Comparison of ENCODE assay signal across 8 cellular contexts in the genomic region with DNA sequence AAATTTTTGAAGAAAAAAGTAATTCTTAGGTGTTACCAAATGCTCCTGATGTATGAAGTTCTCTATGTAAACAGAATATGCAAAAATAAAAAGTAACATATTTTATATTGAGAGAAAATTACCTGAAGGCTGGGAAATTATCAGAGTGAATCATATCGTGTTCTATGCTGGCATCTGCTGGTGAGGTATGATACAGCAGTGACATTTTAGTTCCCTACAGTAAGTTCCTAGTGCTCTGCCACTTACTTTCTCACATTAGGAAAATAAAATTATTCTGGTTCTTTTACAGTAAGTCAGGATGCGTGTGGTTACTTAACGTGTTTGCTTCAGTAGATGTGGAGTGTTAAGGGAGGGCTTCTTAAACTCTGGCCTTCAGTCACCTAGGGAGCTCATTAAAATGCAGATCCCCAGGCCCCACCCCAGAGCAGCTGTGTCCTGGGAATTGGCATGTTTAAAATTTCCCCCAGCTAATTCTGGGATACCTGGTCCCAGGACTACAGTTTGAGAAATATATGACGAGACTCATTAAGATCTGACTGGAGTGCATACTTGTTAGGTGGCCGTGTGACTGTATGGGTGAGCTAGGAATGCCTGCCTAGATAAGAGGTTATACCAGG. TPM values are rescaled to one million over a fixed set of nuclear protein-coding genes. Genes with fewer than 3 reads are reported as not detected.
DNase-seq lines count a peak whose midpoint lies in the region; ATAC-seq and TF ChIP-seq lines count a peak whose summit lies in the region.

No MANE protein-coding gene starts in this region.

- H3K27ac ChIP-seq in RWPE2 (ENCODE audit: poor library complexity, severe bottlenecking), result no peak overlapping the region

- H3K36me3 Mint-ChIP-seq in activated T-helper 17 cell treated with anti-CD3 and anti-CD28 coated beads, Interleukin-2, amount 50 U/mL, for 72 hours (ENCODE audit: low read depth), result peaks cover 66% of the 10 kb centered on the region

- peaks cover 4% of the 10 kb centered on the region for H3K4me1 ChIP-seq in RWPE2 (ENCODE audit: insufficient read depth, poor library complexity, severe bottlenecking)

- H3K36me3 ChIP-seq in RWPE2 (ENCODE audit: low read depth), result peaks cover 67% of the 10 kb centered on the region

- no peak overlapping the region for H3K27ac Mint-ChIP-seq in activated T-helper 17 cell treated with anti-CD3 and anti-CD28 coated beads, Interleukin-2, amount 50 U/mL, for 72 hours

- peak; percentile 99 for TF ChIP-seq CTCF in RWPE2 (IDR thresholded peaks at IDR 0.05; ENCODE audit: poor library complexity, severe bottlenecking)

- no peak overlapping the region for H3K4me3 ChIP-seq in RWPE2 (ENCODE audit: severe bottlenecking)

- H3K27me3 ChIP-seq in RWPE2 (ENCODE audit: insufficient read depth, poor library complexity, severe bottlenecking), result no peaks in the 10 kb centered on the region

- H3K9me3 Mint-ChIP-seq in activated T-helper 17 cell treated with anti-CD3 and anti-CD28 coated beads, Interleukin-2, amount 50 U/mL, for 72 hours, result no peaks in the 10 kb centered on the region

- no peak overlapping the region for H3K4me3 Mint-ChIP-seq in activated T-helper 17 cell treated with anti-CD3 and anti-CD28 coated beads, Interleukin-2, amount 50 U/mL, for 72 hours

- H3K4me1 Mint-ChIP-seq in activated T-helper 17 cell treated with anti-CD3 and anti-CD28 coated beads, Interleukin-2, amount 50 U/mL, for 72 hours, result peaks cover 14% of the 10 kb centered on the region

- ATAC-seq in RWPE2 (ENCODE audit: low read depth) (no peak), GM18868 (IDR thresholded peaks at IDR 0.05; ENCODE audit: unreplicated experiment) (no peak)
- no peak for ATAC-seq in activated T-helper 17 cell treated with anti-CD3 and anti-CD28 coated beads, Interleukin-2, amount 50 U/mL, for 72 hours (replicated peaks)

- no peaks in the 10 kb centered on the region for H3K27me3 Mint-ChIP-seq in activated T-helper 17 cell treated with anti-CD3 and anti-CD28 coated beads, Interleukin-2, amount 50 U/mL, for 72 hours

- DNase-seq in SKM-1 treated with dmso at 0.1 percent for 144 hours (lab: John Stamatoyannopoulos, UW; ENCODE audit: unreplicated experiment) (peak; percentile 16), SKM-1 (lab: John Stamatoyannopoulos, UW; ENCODE audit: unreplicated experiment) (no peak), HPDE6-E6E7 (ENCODE audit: extremely low spot score) (peak; percentile 82), RWPE2 (ENCODE audit: low spot score) (no peak), fibroblast of peridontal ligament (ENCODE audit: extremely low read depth) (peak; percentile 61), superior temporal gyrus (ENCODE audit: extremely low spot score) (peak; percentile 81)

- no peaks in the 10 kb centered on the region for H3K9me3 ChIP-seq in RWPE2 (ENCODE audit: severe bottlenecking)

RNA-seq across cellular contexts. Expression of gene ACTR5, which starts 3.2 kb away (rescaled TPM):
- total RNA-seq in activated T-helper 17 cell treated with anti-CD3 and anti-CD28 coated beads, Interleukin-2, amount 50 U/mL, for 72 hours, result 10 to 100 TPM in 1 of 2 donors, 1 to 10 TPM in 1; 9.9 to 10.4 TPM

RNA-seq across cellular contexts. Expression of gene SLC32A1, which starts 27.2 kb away (rescaled TPM):
- under 1 TPM in 1 of 2 donors, not detected in 1; 0.11 TPM for total RNA-seq in activated T-helper 17 cell treated with anti-CD3 and anti-CD28 coated beads, Interleukin-2, amount 50 U/mL, for 72 hours

RNA-seq across cellular contexts. Expression of gene PPP1R16B, which starts 54.0 kb away (rescaled TPM):
- total RNA-seq in activated T-helper 17 cell treated with anti-CD3 and anti-CD28 coated beads, Interleukin-2, amount 50 U/mL, for 72 hours, result 10 to 100 TPM; 77.2 to 79.5 TPM

Comparison
In these comparisons a context has a peak if more than half of its experiments do, and no peak if none do; other contexts are left out.
1. DNase-seq: peak in SKM-1 treated with dmso at 0.1 percent for 144 hours (single experiment), HPDE6-E6E7 (single experiment), fibroblast of peridontal ligament (single experiment) and superior temporal gyrus (single experiment); none in SKM-1 (single experiment) and RWPE2 (single experiment).